In genomic region chr7:28078036-28078901, GRCh38 we compare ENCODE assay signal across 8 cellular contexts.
DNase-seq lines count a peak whose midpoint lies in the region; ATAC-seq and TF ChIP-seq lines count a peak whose summit lies in the region.

No MANE protein-coding gene starts in this region.

- peak; percentile 69 for ATAC-seq in CD8-positive, alpha-beta T cell
- ATAC-seq in GM21515 (IDR thresholded peaks at IDR 0.05; ENCODE audit: unreplicated experiment), result no peak
- no peak for ATAC-seq in GM21529 (IDR thresholded peaks at IDR 0.05; ENCODE audit: unreplicated experiment)

- peaks cover 3% of the 10 kb centered on the region for H3K27me3 Mint-ChIP-seq in CD8-positive, alpha-beta T cell (ENCODE audit: low read depth)

- no peak overlapping the region for H3K4me3 ChIP-seq in CD8-positive, alpha-beta T cell (ENCODE audit: low read depth, low read length)
- no peak overlapping the region for H3K4me3 ChIP-seq in NT2/D1 (ENCODE audit: insufficient read length, low read depth)

- DNase-seq in CD8-positive, alpha-beta T cell, result peak in 6 of 7 experiments; percentile 20 to 63 (median 42)
- DNase-seq in HCEC 1CT (peak; percentile 48), NT2/D1 (ENCODE audit: low read depth, low spot score) (peak; percentile 35), activated T-cell treated with anti-CD3 and anti-CD28 coated beads for 48 hours (ENCODE audit: low read depth) (peak; percentile 17), germinal center (ENCODE audit: low spot score) (peak; percentile 45), retina (peak; percentile 58)

- no peaks in the 10 kb centered on the region for H3K27me3 ChIP-seq in CD8-positive, alpha-beta T cell (ENCODE audit: insufficient read depth, low read length)
- no peaks in the 10 kb centered on the region for H3K27me3 ChIP-seq in NT2/D1 (ENCODE audit: insufficient read depth, insufficient read length)

- intact Hi-C loops in CD8-positive, alpha-beta T cell (cut with DNase I, micrococcal nuclease), result loop anchor here (1.0 kb wide), 1 partner anchor 882 kb away; no protein-coding TSS in a partner anchor

- H3K9me3 ChIP-seq in CD8-positive, alpha-beta T cell (ENCODE audit: low read length), result no peaks in the 10 kb centered on the region
- no peaks in the 10 kb centered on the region for H3K9me3 ChIP-seq in NT2/D1 (ENCODE audit: insufficient read depth, low read length)

- POLR2A ChIA-PET in CD8-positive, alpha-beta T cell (lab: Charles Lee), result no interaction called here

- no peaks in the 10 kb centered on the region for H3K4me1 ChIP-seq in CD8-positive, alpha-beta T cell (ENCODE audit: insufficient read depth, low read length)
- H3K4me1 ChIP-seq in NT2/D1 (ENCODE audit: insufficient read depth, insufficient read length), result no peaks in the 10 kb centered on the region

- CTCF ChIA-PET in CD8-positive, alpha-beta T cell (lab: Charles Lee), result interaction anchor here (0.6 to 5.2 kb wide), 16 partner anchors 9 to 882 kb away, joined by 3 to 20 read pairs (median 4); no protein-coding TSS in a partner anchor

- H3K4me3 Mint-ChIP-seq in CD8-positive, alpha-beta T cell, result no peak overlapping the region

- H3K9me3 Mint-ChIP-seq in CD8-positive, alpha-beta T cell, result no peaks in the 10 kb centered on the region

- TF ChIP-seq CTCF in CD8-positive, alpha-beta T cell (IDR thresholded peaks at IDR 0.05), result peak; percentile 99

- H3K27ac Mint-ChIP-seq in CD8-positive, alpha-beta T cell, result no peak overlapping the region

- H3K9ac ChIP-seq in NT2/D1 (ENCODE audit: insufficient read length, low read depth), result no peak overlapping the region

- H3K27ac ChIP-seq in CD8-positive, alpha-beta T cell (ENCODE audit: low read depth, low read length), result no peak overlapping the region

- H3K36me3 Mint-ChIP-seq in CD8-positive, alpha-beta T cell, result no peaks in the 10 kb centered on the region

- peaks cover 2% of the 10 kb centered on the region for H3K4me1 Mint-ChIP-seq in CD8-positive, alpha-beta T cell (ENCODE audit: low read depth)

- no peaks in the 10 kb centered on the region for H3K36me3 ChIP-seq in CD8-positive, alpha-beta T cell (ENCODE audit: insufficient read depth, low read length)
- H3K36me3 ChIP-seq in NT2/D1 (ENCODE audit: insufficient read depth, insufficient read length, low read length), result no peaks in the 10 kb centered on the region
